ENCODE assay signal across 1 cellular context in genomic region chr17:61065263-61065773, GRCh38.
TF ChIP-seq lines count a peak whose summit lies in the region.

No MANE protein-coding gene starts in this region.

TF ChIP-seq in HepG2, 621 proteins besides CTCF, POLR2A, EP300 and RAD21 (continued from another document):
- TF ChIP-seq FOXP4 (CRISPR knock-in tag; IDR thresholded peaks at IDR 0.05) (0 out of 2 replicates have a peak, but pooled peaks have one; percentile 40), ZNF547 (CRISPR knock-in tag; IDR thresholded peaks at IDR 0.05) (no peak), BCL6 (CRISPR knock-in tag; IDR thresholded peaks at IDR 0.05) (0 out of 2 replicates have a peak, but pooled peaks have one; percentile 36), HDAC2 (CRISPR knock-in tag; IDR thresholded peaks at IDR 0.05) (peak; percentile 38; the same call in 1 of the 2 replicates), FOXA1 (IDR thresholded peaks at IDR 0.05) (no peak), FOXA1 (CRISPR knock-in tag; IDR thresholded peaks at IDR 0.05) (0 out of 2 replicates have a peak, but pooled peaks have one; percentile 26), TEAD3 (CRISPR knock-in tag; optimal IDR thresholded peaks at IDR 0.05; ENCODE audit: borderline replicate concordance) (peak; percentile 26), MED1 (CRISPR knock-in tag; IDR thresholded peaks at IDR 0.05) (0 out of 2 replicates have a peak, but pooled peaks have one; percentile 19), AHDC1 (CRISPR knock-in tag; IDR thresholded peaks at IDR 0.05; ENCODE audit: borderline replicate concordance) (peak; percentile 86; the same call in 1 of the 2 replicates), PRDM4 (CRISPR knock-in tag; IDR thresholded peaks at IDR 0.05; ENCODE audit: borderline replicate concordance) (no peak), FOXP1 (IDR thresholded peaks at IDR 0.05) (no peak), FOXP1 (CRISPR knock-in tag; IDR thresholded peaks at IDR 0.05) (peak; percentile 39; the same call in 1 of the 2 replicates), JUN (CRISPR knock-in tag; IDR thresholded peaks at IDR 0.05) (peak; percentile 81; the same call in 1 of the 2 replicates), KDM6A (CRISPR knock-in tag; IDR thresholded peaks at IDR 0.05; ENCODE audit: low read depth) (0 out of 2 replicates have a peak, but pooled peaks have one; percentile 41), SOX13 (IDR thresholded peaks at IDR 0.05) (no peak), SOX13 (CRISPR knock-in tag; conservative IDR thresholded peaks at IDR 0.05 in 1 of 2, IDR thresholded peaks at IDR 0.05 in 1 of 2) (peak in 1 of 2 experiments; percentile 69; a peak in 2 of 4 replicates), E2F2 (CRISPR knock-in tag; IDR thresholded peaks at IDR 0.05; ENCODE audit: borderline replicate concordance) (no peak)
